ENCODE assay signal across 29 cellular contexts in genomic region chr20:30630761-30631160, GRCh38.
"Had no signal": no experiment of that assay in that cellular context is flagged by ENCODE, and none has a peak within 500 bp of the region (broad histone marks: within the 10 kb centered on the region; RNA-seq: fewer than 3 reads in every experiment).

No MANE protein-coding gene starts in this region.

- H3K36me3 ChIP-seq: stomach, suprapubic skin, thoracic aorta, thyroid gland, tibial artery, tibial nerve, transverse colon, upper lobe of left lung, upper lobe of right lung, uterus, vagina had no signal

- DNase-seq: stimulated activated CD4-positive, alpha-beta T cell treated with anti-CD3 and anti-CD28 coated beads, Interleukin-2, amount 100 ng/mL, for 48 hours; stimulated activated CD4-positive, alpha-beta T cell treated with anti-CD3 and anti-CD28 coated beads, Interleukin-4, amount 100 ng/mL, for 1 hour; stimulated activated CD4-positive, alpha-beta T cell treated with anti-CD3 and anti-CD28 coated beads, Interleukin-4, amount 100 ng/mL, for 24 hours; stimulated activated CD4-positive, alpha-beta T cell treated with anti-CD3 and anti-CD28 coated beads, Interleukin-4, amount 100 ng/mL, for 4 hours; stimulated activated CD8-positive, alpha-beta memory T cell treated with anti-CD3 and anti-CD28 coated beads, Interleukin-4, amount 100 ng/mL, for 48 hours; stimulated activated naive B cell treated with anti-CD40 and anti-IgM and Interleukin-4, amounts not matched to agents 10 μg/mL and 1 μg/mL and 100 μg/mL, for 72 hours; stimulated activated naive CD4-positive, alpha-beta T cell; stimulated activated naive CD4-positive, alpha-beta T cell treated with Interleukin-2 at 50 U/mL for 16 hours; stimulated activated naive CD8-positive, alpha-beta T cell treated with anti-CD3 and anti-CD28 coated beads, Interleukin-15, amount 100 ng/mL, for 72 hours; stimulated activated naive CD8-positive, alpha-beta T cell treated with anti-CD3 and anti-CD28 coated beads, Interleukin-15, Interleukin-2, amounts not matched to agents 100 U/mL and 50 U/mL, for 24 hours; stomach; substantia nigra; testis; thyroid gland; tibial artery; transverse colon; trophoblast cell; upper lobe of left lung; upper lobe of right lung; uterus had no signal

- H3K27ac Mint-ChIP-seq: stimulated activated effector memory CD8-positive, alpha-beta T cell treated with anti-CD3 and anti-CD28 coated beads, Interleukin-12 subunit alpha, Interleukin-12 subunit beta, amount 100 ng/mL, for 72 hours; stimulated activated memory B cell treated with anti-CD40 and anti-IgM and Interleukin-4, amounts not matched to agents 10 μg/mL and 1 μg/mL and 100 μg/mL, for 72 hours; stimulated activated naive B cell treated with anti-CD40 and anti-IgM and Interleukin-4, amounts not matched to agents 10 μg/mL and 1 μg/mL and 100 μg/mL, for 72 hours; stimulated activated naive CD8-positive, alpha-beta T cell treated with anti-CD3 and anti-CD28 coated beads, Interleukin-15, amount 100 ng/mL, for 72 hours; stimulated activated naive CD8-positive, alpha-beta T cell treated with anti-CD3 and anti-CD28 coated beads, Interleukin-15, Interleukin-2, amounts not matched to agents 100 ng/mL and 50 ng/mL, for 24 hours; type B pancreatic cell had no signal

- H3K4me3 ChIP-seq: stomach, suprapubic skin, testis, thoracic aorta, thyroid gland, tibial artery, tibial nerve, transverse colon, upper lobe of left lung, upper lobe of right lung, uterus, vagina had no signal

- H3K9me3 ChIP-seq: suprapubic skin, testis, thoracic aorta, thyroid gland, tibial artery, tibial nerve, upper lobe of right lung, uterus, vagina had no signal

- H3K27me3 ChIP-seq: stomach, suprapubic skin, testis, thyroid gland, tibial artery, tibial nerve, transverse colon, upper lobe of left lung, upper lobe of right lung, uterus, vagina had no signal

- H3K9me3 Mint-ChIP-seq: stimulated activated memory B cell treated with anti-CD40 and anti-IgM and Interleukin-4, amounts not matched to agents 10 μg/mL and 1 μg/mL and 100 μg/mL, for 72 hours had no signal

- H3K27ac ChIP-seq: stomach, suprapubic skin, testis, thoracic aorta, thyroid gland, tibial artery, tibial nerve, transverse colon, upper lobe of left lung, upper lobe of right lung, uterus, vagina had no signal

- H3K27me3 Mint-ChIP-seq: stimulated activated memory B cell treated with anti-CD40 and anti-IgM and Interleukin-4, amounts not matched to agents 10 μg/mL and 1 μg/mL and 100 μg/mL, for 72 hours; stimulated activated naive B cell treated with anti-CD40 and anti-IgM and Interleukin-4, amounts not matched to agents 10 μg/mL and 1 μg/mL and 100 μg/mL, for 72 hours; stimulated activated naive CD8-positive, alpha-beta T cell treated with anti-CD3 and anti-CD28 coated beads, Interleukin-15, amount 100 ng/mL, for 72 hours; stimulated activated naive CD8-positive, alpha-beta T cell treated with anti-CD3 and anti-CD28 coated beads, Interleukin-15, Interleukin-2, amounts not matched to agents 100 ng/mL and 50 ng/mL, for 24 hours; type B pancreatic cell had no signal

- H3K4me1 Mint-ChIP-seq: stimulated activated effector memory CD8-positive, alpha-beta T cell treated with anti-CD3 and anti-CD28 coated beads, Interleukin-12 subunit alpha, Interleukin-12 subunit beta, amount 100 ng/mL, for 72 hours; stimulated activated memory B cell treated with anti-CD40 and anti-IgM and Interleukin-4, amounts not matched to agents 10 μg/mL and 1 μg/mL and 100 μg/mL, for 72 hours; stimulated activated naive B cell treated with anti-CD40 and anti-IgM and Interleukin-4, amounts not matched to agents 10 μg/mL and 1 μg/mL and 100 μg/mL, for 72 hours; stimulated activated naive CD8-positive, alpha-beta T cell treated with anti-CD3 and anti-CD28 coated beads, Interleukin-15, amount 100 ng/mL, for 72 hours had no signal

- FAIRE-seq: urothelium cell line had no signal

- H3K4me3 Mint-ChIP-seq: stimulated activated effector memory CD8-positive, alpha-beta T cell treated with anti-CD3 and anti-CD28 coated beads, Interleukin-12 subunit alpha, Interleukin-12 subunit beta, amount 100 ng/mL, for 72 hours; stimulated activated memory B cell treated with anti-CD40 and anti-IgM and Interleukin-4, amounts not matched to agents 10 μg/mL and 1 μg/mL and 100 μg/mL, for 72 hours; stimulated activated naive B cell treated with anti-CD40 and anti-IgM and Interleukin-4, amounts not matched to agents 10 μg/mL and 1 μg/mL and 100 μg/mL, for 72 hours; stimulated activated naive CD8-positive, alpha-beta T cell treated with anti-CD3 and anti-CD28 coated beads, Interleukin-15, amount 100 ng/mL, for 72 hours; stimulated activated naive CD8-positive, alpha-beta T cell treated with anti-CD3 and anti-CD28 coated beads, Interleukin-15, Interleukin-2, amounts not matched to agents 100 ng/mL and 50 ng/mL, for 24 hours; type B pancreatic cell had no signal

- H3K36me3 Mint-ChIP-seq: stimulated activated effector memory CD8-positive, alpha-beta T cell treated with anti-CD3 and anti-CD28 coated beads, Interleukin-12 subunit alpha, Interleukin-12 subunit beta, amount 100 ng/mL, for 72 hours; stimulated activated memory B cell treated with anti-CD40 and anti-IgM and Interleukin-4, amounts not matched to agents 10 μg/mL and 1 μg/mL and 100 μg/mL, for 72 hours; stimulated activated naive B cell treated with anti-CD40 and anti-IgM and Interleukin-4, amounts not matched to agents 10 μg/mL and 1 μg/mL and 100 μg/mL, for 72 hours; type B pancreatic cell had no signal

- ATAC-seq: stimulated activated effector memory CD8-positive, alpha-beta T cell treated with anti-CD3 and anti-CD28 coated beads, Interleukin-12 subunit alpha, Interleukin-12 subunit beta, amount 100 ng/mL, for 72 hours; stimulated activated memory B cell treated with anti-CD40 and anti-IgM and Interleukin-4, amounts not matched to agents 10 μg/mL and 1 μg/mL and 100 μg/mL, for 72 hours; stimulated activated naive B cell treated with anti-CD40 and anti-IgM and Interleukin-4, amounts not matched to agents 10 μg/mL and 1 μg/mL and 100 μg/mL, for 72 hours; stimulated activated naive CD8-positive, alpha-beta T cell treated with anti-CD3 and anti-CD28 coated beads, Interleukin-15, amount 100 ng/mL, for 72 hours; stimulated activated naive CD8-positive, alpha-beta T cell treated with anti-CD3 and anti-CD28 coated beads, Interleukin-15, Interleukin-2, amounts not matched to agents 100 U/mL and 50 U/mL, for 24 hours; upper lobe of right lung had no signal

- H3K4me1 ChIP-seq: stomach, suprapubic skin, thyroid gland, tibial artery, tibial nerve, transverse colon, upper lobe of left lung, upper lobe of right lung, uterus, vagina had no signal
